8 cellular contexts compared by ENCODE assay signal in genomic region chr12:3777206-3777809, GRCh38. TPM values are rescaled to one million over a fixed set of nuclear protein-coding genes. Genes with fewer than 3 reads are reported as not detected.
DNase-seq lines count a peak whose midpoint lies in the region; ATAC-seq, FAIRE-seq and TF ChIP-seq lines count a peak whose summit lies in the region.

No MANE protein-coding gene starts in this region.

- H3K9me2 ChIP-seq in MM.1S (replicated peaks; ENCODE audit: insufficient read depth, low read length): no peaks in the 10 kb centered on the region

- 46 to 52% methylated on average over 3 of the region's 3 CpGs for WGBS in pancreas, 2 donors

- no peak overlapping the region for H3K4me3 ChIP-seq in MM.1S (ENCODE audit: low read length)
- H3K4me3 ChIP-seq in SK-N-MC: no peak overlapping the region
- H3K4me3 ChIP-seq in fibroblast of villous mesenchyme (ENCODE audit: low read depth, low read length): no peak overlapping the region
- no peak overlapping the region for H3K4me3 ChIP-seq in pancreas

- DNase-seq in NCI-H524 (lab: John Stamatoyannopoulos, UW) (peak; percentile 45 to 62), NCI-H524 treated with DMSO at 0.1 percent for 48 hours (lab: John Stamatoyannopoulos, UW) (no peak), MM.1S (peak; percentile 51), SK-N-MC (ENCODE audit: low read depth, low spot score) (peak; percentile 24), fibroblast of villous mesenchyme (ENCODE audit: low read depth) (peak; percentile 47), pancreas (peak in 1 of 6 donors; percentile 24), posterior cingulate gyrus (no peak)

- intact Hi-C loops in pancreas (cut with DNase I) (loop anchor here in 2 of 3 donors (10.0 kb wide), 2 partner anchors 473 to 483 kb away; no protein-coding TSS in a partner anchor), posterior cingulate gyrus (cut with DNase I) (loop anchor here (1.0 kb wide), 1 partner anchor 477 kb away; no protein-coding TSS in a partner anchor)

- no peak for FAIRE-seq in pancreas (lab: Jason Lieb, UNC)

- H3K4me1 ChIP-seq in MM.1S (ENCODE audit: low read length): no peaks in the 10 kb centered on the region
- H3K4me1 ChIP-seq in pancreas: no peaks in the 10 kb centered on the region

- peak; percentile 58 for TF ChIP-seq CTCF in MM.1S (IDR thresholded peaks at IDR 0.05; ENCODE audit: low read length)
- peak; percentile 78 for TF ChIP-seq CTCF in fibroblast of villous mesenchyme (IDR thresholded peaks at IDR 0.05; ENCODE audit: insufficient read depth, low read depth, low read length)
- TF ChIP-seq CTCF in pancreas (IDR thresholded peaks at IDR 0.05): peak; percentile 45 to 59 (median 54)

- no peaks in the 10 kb centered on the region for H3F3A ChIP-seq in MM.1S (ENCODE audit: insufficient read depth, low read length)

- H3K36me3 ChIP-seq in MM.1S (replicated peaks; ENCODE audit: insufficient read depth, low read length) (no peaks in the 10 kb centered on the region), SK-N-MC (ENCODE audit: insufficient read depth, low read length) (no peaks in the 10 kb centered on the region), pancreas (no peaks in the 10 kb centered on the region)

- H3K9ac ChIP-seq in MM.1S (ENCODE audit: low read length) (no peak overlapping the region), SK-N-MC (ENCODE audit: insufficient read length) (no peak overlapping the region)

- H3K9me3 ChIP-seq in MM.1S (replicated peaks; ENCODE audit: insufficient read depth, low read length) (no peaks in the 10 kb centered on the region), SK-N-MC (ENCODE audit: low read depth, low read length) (no peaks in the 10 kb centered on the region), pancreas (no peaks in the 10 kb centered on the region)

- no peak overlapping the region for H3K4me2 ChIP-seq in MM.1S (ENCODE audit: low read depth, low read length)

- H3K27me3 ChIP-seq in MM.1S (replicated peaks; ENCODE audit: insufficient read depth, low read length) (no peaks in the 10 kb centered on the region), pancreas (no peaks in the 10 kb centered on the region)

- no peaks in the 10 kb centered on the region for H3K79me2 ChIP-seq in MM.1S (ENCODE audit: low read length)

- H3K27ac ChIP-seq in MM.1S (ENCODE audit: low read length): no peak overlapping the region
- H3K27ac ChIP-seq in SK-N-MC: no peak overlapping the region
- H3K27ac ChIP-seq in pancreas: no peak overlapping the region

- peak; percentile 74 to 92 (median 88) for ATAC-seq in pancreas
- ATAC-seq in GM19395 (IDR thresholded peaks at IDR 0.05; ENCODE audit: unreplicated experiment): no peak

- no peak overlapping the region for H2AFZ ChIP-seq in MM.1S (ENCODE audit: low read length)

- H4K20me1 ChIP-seq in MM.1S (ENCODE audit: insufficient read depth, low read length): no peaks in the 10 kb centered on the region

RNA-seq across cellular contexts. Expression of gene CRACR2A, which starts 24.4 kb away (rescaled TPM):
- total RNA-seq in fibroblast of villous mesenchyme (9.5 and 15.5 TPM in 2 replicates), pancreas (10 to 100 TPM in 1 of 6 donors, 1 to 10 TPM in 5; 4.9 to 10.3 (median 8.6) TPM)
- polyA plus RNA-seq in pancreas: 1 to 10 TPM; 1.5 to 4.2 TPM

Comparison
In these comparisons a context has a peak if more than half of its experiments do, and no peak if none do; other contexts are left out.
1. DNase-seq: peak in NCI-H524 (2 of 2), MM.1S (single experiment), SK-N-MC (single experiment) and fibroblast of villous mesenchyme (single experiment); none in NCI-H524 treated with DMSO at 0.1 percent for 48 hours (single experiment) and posterior cingulate gyrus (0 of 10).
2. Peak in every context shown above with its lines, with median percentiles within 50 percentile points of each other: CTCF ChIP-seq.